8 cellular contexts compared by ENCODE assay signal in the genomic region with DNA sequence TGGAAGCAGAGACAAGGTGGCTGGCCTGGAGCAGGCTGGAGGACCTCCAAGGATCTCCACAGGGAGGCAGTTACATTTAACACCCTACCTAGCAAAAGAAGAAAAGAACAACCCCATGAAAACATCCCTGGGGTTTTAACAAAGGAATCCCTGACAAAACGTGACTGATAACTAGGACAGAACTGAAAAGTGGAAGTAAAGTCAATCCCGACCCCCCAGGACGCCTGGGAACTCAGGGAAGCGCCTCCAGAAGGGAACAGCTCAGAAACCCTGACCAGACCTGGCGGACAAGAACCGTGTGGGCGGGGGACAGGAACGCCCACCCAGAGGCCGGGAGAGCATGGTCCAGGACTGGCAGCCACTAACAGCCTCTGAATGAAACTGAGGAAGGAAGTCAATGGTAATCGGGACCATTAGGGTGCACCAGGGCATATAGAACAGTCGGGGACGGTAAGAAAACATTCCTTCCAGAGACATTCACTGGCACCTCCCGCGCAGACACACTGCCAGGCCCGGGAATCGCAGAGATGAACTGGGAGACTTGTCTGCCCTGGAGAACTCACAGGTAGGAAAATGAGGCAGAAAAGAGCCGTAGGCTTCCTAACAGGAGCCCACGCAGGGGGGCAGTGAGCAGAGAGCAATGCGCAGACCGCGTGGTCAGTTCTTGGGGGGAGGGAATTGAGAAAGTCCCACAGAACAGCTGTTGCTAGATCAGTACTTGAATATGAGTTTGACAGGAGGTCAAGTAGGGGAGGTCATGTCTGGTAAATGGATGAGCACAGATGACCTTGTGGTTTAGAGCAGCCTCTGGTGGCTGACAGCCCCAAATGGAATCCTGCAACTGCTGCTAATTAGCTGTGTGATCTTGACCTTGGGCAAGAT.
A peak's percentile ranks its signal among the peaks of the same experiment; 100 is the strongest.
DNase-seq lines count a peak whose midpoint lies in the region; ATAC-seq lines count a peak whose summit lies in the region.

No MANE protein-coding gene starts in this region.

- no peaks in the 10 kb centered on the region for H3K36me3 Mint-ChIP-seq in stimulated activated effector memory CD8-positive, alpha-beta T cell treated with anti-CD3 and anti-CD28 coated beads, Interleukin-12 subunit alpha, Interleukin-12 subunit beta, amount 100 ng/mL, for 72 hours

- peak; percentile 65 for ATAC-seq in GM21717 (IDR thresholded peaks at IDR 0.05; ENCODE audit: unreplicated experiment)
- peak; percentile 46 for ATAC-seq in stimulated activated effector memory CD8-positive, alpha-beta T cell treated with anti-CD3 and anti-CD28 coated beads, Interleukin-12 subunit alpha, Interleukin-12 subunit beta, amount 100 ng/mL, for 72 hours

- peak overlapping the region; percentile 77 for H3K27ac ChIP-seq in cingulate gyrus (ENCODE audit: low read depth, low read length)

- DNase-seq in NCI-H2107 treated with DMSO at 0.1 percent for 48 hours (lab: John Stamatoyannopoulos, UW; ENCODE audit: unreplicated experiment), result peak; percentile 50
- DNase-seq in NCI-H2107 (lab: John Stamatoyannopoulos, UW), result no peak
- peak; percentile 9 for DNase-seq in KG1 (lab: John Stamatoyannopoulos, UW)
- DNase-seq in SHP77 treated with DMSO at 0.1 percent for 48 hours (lab: John Stamatoyannopoulos, UW), result peak; percentile 57
- peak; percentile 67 for DNase-seq in kidney glomerular epithelial cell (lab: John Stamatoyannopoulos, UW)
- DNase-seq in stimulated activated effector memory CD8-positive, alpha-beta T cell treated with anti-CD3 and anti-CD28 coated beads, Interleukin-12 subunit alpha, Interleukin-12 subunit beta, amount 100 ng/mL, for 72 hours (ENCODE audit: low spot score in 2 of 2), result no peak

- H3K4me3 Mint-ChIP-seq in stimulated activated effector memory CD8-positive, alpha-beta T cell treated with anti-CD3 and anti-CD28 coated beads, Interleukin-12 subunit alpha, Interleukin-12 subunit beta, amount 100 ng/mL, for 72 hours, result peak overlapping the region; percentile 70

- no peaks in the 10 kb centered on the region for H3K9me3 Mint-ChIP-seq in stimulated activated effector memory CD8-positive, alpha-beta T cell treated with anti-CD3 and anti-CD28 coated beads, Interleukin-12 subunit alpha, Interleukin-12 subunit beta, amount 100 ng/mL, for 72 hours

- H3K27ac Mint-ChIP-seq in stimulated activated effector memory CD8-positive, alpha-beta T cell treated with anti-CD3 and anti-CD28 coated beads, Interleukin-12 subunit alpha, Interleukin-12 subunit beta, amount 100 ng/mL, for 72 hours, result no peak overlapping the region

- H3K4me1 Mint-ChIP-seq in stimulated activated effector memory CD8-positive, alpha-beta T cell treated with anti-CD3 and anti-CD28 coated beads, Interleukin-12 subunit alpha, Interleukin-12 subunit beta, amount 100 ng/mL, for 72 hours, result peaks cover 22% of the 10 kb centered on the region

Comparison
In these comparisons a context has a peak if more than half of its experiments do, and no peak if none do; other contexts are left out.
1. DNase-seq: peak in NCI-H2107 treated with DMSO at 0.1 percent for 48 hours (single experiment), KG1 (single experiment), SHP77 treated with DMSO at 0.1 percent for 48 hours (single experiment) and kidney glomerular epithelial cell (single experiment); none in NCI-H2107 (single experiment) and stimulated activated effector memory CD8-positive, alpha-beta T cell treated with anti-CD3 and anti-CD28 coated beads, Interleukin-12 subunit alpha, Interleukin-12 subunit beta, amount 100 ng/mL, for 72 hours (0 of 2).